In genomic region chr10:46227571-46228075, GRCh38 we compare ENCODE assay signal across 1 cellular context.
A peak's percentile ranks its signal among the peaks of the same experiment; 100 is the strongest.
TF ChIP-seq lines count a peak whose summit lies in the region.

No MANE protein-coding gene starts in this region.

TF ChIP-seq in IMR-90, 13 proteins besides CTCF, POLR2A, EP300 and RAD21:
- TF ChIP-seq CEBPB (IDR thresholded peaks at IDR 0.05; ENCODE audit: low read depth, low read length) (peak; percentile 36; the same call in 1 of the 2 replicates), ELK1 (IDR thresholded peaks at IDR 0.05; ENCODE audit: borderline replicate concordance, low read depth, low read length) (no peak)
